ENCODE assay signal across 19 cellular contexts in the genomic region with DNA sequence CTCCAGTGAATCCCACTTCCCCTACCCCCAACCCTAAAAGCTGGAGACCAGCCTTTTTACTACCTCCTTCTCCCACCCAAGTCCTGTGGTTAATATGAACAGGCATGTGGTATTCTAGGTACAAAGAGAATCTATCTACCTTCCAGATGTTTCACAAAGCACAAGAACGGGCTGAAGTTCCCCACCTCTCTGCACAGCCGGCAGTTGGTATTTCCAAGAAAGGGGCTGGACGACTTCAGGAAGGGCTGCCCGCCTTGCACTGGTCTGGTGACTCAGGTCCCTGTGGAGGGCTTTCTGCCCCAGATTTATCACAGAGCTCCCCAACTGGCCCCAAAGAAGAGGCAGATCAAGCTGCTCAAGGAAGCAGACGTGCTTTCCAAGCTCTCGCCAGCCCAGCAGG. TPM values are rescaled to one million over a fixed set of nuclear protein-coding genes. Genes with fewer than 3 reads are reported as not detected.
"Had no signal": no experiment of that assay in that cellular context is flagged by ENCODE, and none has a peak within 500 bp of the region (broad histone marks: within the 10 kb centered on the region; RNA-seq: fewer than 3 reads in every experiment).

No MANE protein-coding gene starts in this region.

- H3K36me3 ChIP-seq: MG63, Peyer's patch, SJCRH30 had no signal

- H2AFZ ChIP-seq: PC-9 had no signal

- H3K4me1 ChIP-seq: SJCRH30 had no signal

- H3K27ac ChIP-seq: HL-60, PC-9, Peyer's patch, SJCRH30 had no signal

- FAIRE-seq: HTR-8/SVneo had no signal

- ATAC-seq: Right ventricle myocardium inferior, SK-N-SH treated with all-trans-retinoic acid at 6 μM for 48 hours had no signal

- H3K9me3 ChIP-seq: MG63, Peyer's patch, SJCRH30 had no signal

- H3K27me3 ChIP-seq: Peyer's patch, SJCRH30 had no signal

- DNase-seq: Karpas-422; KG1; MG63; NCI-H1417 treated with DMSO at 0.1 percent for 48 hours; NCI-H2081 treated with DMSO at 0.1 percent for 48 hours; NCI-H226; NCI-H446 treated with DMSO at 0.1 percent for 48 hours; NCI-H82; NK-92 treated with Interleukin-12 subunit alpha and Interleukin-12 subunit beta, amount 100 ng/mL, for 24 hours; PC-9; Peyer's patch; SJCRH30 had no signal

- H3K4me3 ChIP-seq: MG63, PC-9, Peyer's patch, SJCRH30 had no signal

- H3K4me2 ChIP-seq: PC-9 had no signal

RNA-seq across cellular contexts. Expression of a gene that starts 4.5 kb away (rescaled TPM):
- total RNA-seq: OCI-LY7; T-helper 1 cell treated with Interleukin-12 subunit alpha and Interleukin-12 subunit beta and Interleukin-4 antibody, amounts not matched to agents 30 ng/mL and 1 ng/mL, for 36 hours had no signal
- polyA plus RNA-seq: IgD-negative memory B cell had no signal

RNA-seq across cellular contexts. Expression of a gene that starts 50.5 kb away (rescaled TPM):
- total RNA-seq: OCI-LY7 had no signal
- polyA plus RNA-seq: IgD-negative memory B cell had no signal
